In the genomic region with DNA sequence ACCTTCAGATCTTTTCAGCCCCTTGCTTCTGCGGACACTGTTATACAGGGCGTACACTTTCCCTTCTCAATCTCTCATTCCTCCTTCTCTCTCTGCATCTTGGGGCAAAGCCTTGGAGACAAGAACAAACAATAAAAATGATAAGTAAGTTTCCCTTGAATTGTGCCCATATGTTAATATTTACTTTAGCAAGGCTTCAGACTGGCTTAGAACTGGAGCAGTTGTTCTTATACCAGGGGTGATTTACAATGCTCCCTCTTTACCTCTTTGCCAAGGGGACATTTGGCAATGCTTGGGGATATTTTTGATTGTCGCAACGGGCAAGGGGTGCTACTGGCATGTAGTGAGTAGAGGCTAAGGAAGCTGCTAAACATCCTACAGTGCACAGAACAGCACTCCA, we compare ENCODE assay signal across 29 cellular contexts. TPM values are rescaled to one million over a fixed set of nuclear protein-coding genes. Genes with fewer than 3 reads are reported as not detected.
"Had no signal": no experiment of that assay in that cellular context is flagged by ENCODE, and none has a peak within 500 bp of the region (broad histone marks: within the 10 kb centered on the region; RNA-seq: fewer than 3 reads in every experiment).

No MANE protein-coding gene starts in this region.

- H3K27ac Mint-ChIP-seq: stimulated activated effector memory CD8-positive, alpha-beta T cell treated with anti-CD3 and anti-CD28 coated beads, Interleukin-12 subunit alpha, Interleukin-12 subunit beta, amount 100 ng/mL, for 72 hours; stimulated activated memory B cell treated with anti-CD40 and anti-IgM and Interleukin-4, amounts not matched to agents 10 μg/mL and 1 μg/mL and 100 μg/mL, for 72 hours; stimulated activated naive B cell treated with anti-CD40 and anti-IgM and Interleukin-4, amounts not matched to agents 10 μg/mL and 1 μg/mL and 100 μg/mL, for 72 hours; stimulated activated naive CD8-positive, alpha-beta T cell treated with anti-CD3 and anti-CD28 coated beads, Interleukin-15, Interleukin-2, amounts not matched to agents 100 ng/mL and 50 ng/mL, for 24 hours; type B pancreatic cell had no signal

- DNase-seq: stimulated activated CD4-positive, alpha-beta T cell treated with anti-CD3 and anti-CD28 coated beads, Interleukin-2, amount 100 ng/mL, for 48 hours; stimulated activated CD4-positive, alpha-beta T cell treated with anti-CD3 and anti-CD28 coated beads, Interleukin-4, amount 100 ng/mL, for 1 hour; stimulated activated CD4-positive, alpha-beta T cell treated with anti-CD3 and anti-CD28 coated beads, Interleukin-4, amount 100 ng/mL, for 24 hours; stimulated activated CD4-positive, alpha-beta T cell treated with anti-CD3 and anti-CD28 coated beads, Interleukin-4, amount 100 ng/mL, for 4 hours; stimulated activated CD8-positive, alpha-beta memory T cell treated with anti-CD3 and anti-CD28 coated beads, Interleukin-4, amount 100 ng/mL, for 48 hours; stimulated activated naive B cell treated with anti-CD40 and anti-IgM and Interleukin-4, amounts not matched to agents 10 μg/mL and 1 μg/mL and 100 μg/mL, for 72 hours; stimulated activated naive CD4-positive, alpha-beta T cell; stimulated activated naive CD4-positive, alpha-beta T cell treated with Interleukin-2 at 50 U/mL for 16 hours; stimulated activated naive CD8-positive, alpha-beta T cell treated with anti-CD3 and anti-CD28 coated beads, Interleukin-15, amount 100 ng/mL, for 72 hours; stimulated activated naive CD8-positive, alpha-beta T cell treated with anti-CD3 and anti-CD28 coated beads, Interleukin-15, Interleukin-2, amounts not matched to agents 100 U/mL and 50 U/mL, for 24 hours; stomach; substantia nigra; testis; thyroid gland; tibial artery; transverse colon; trophoblast cell; upper lobe of left lung; upper lobe of right lung; uterus had no signal

- H3K27ac ChIP-seq: stomach, suprapubic skin, testis, thoracic aorta, thyroid gland, tibial artery, tibial nerve, transverse colon, upper lobe of left lung, upper lobe of right lung, uterus, vagina had no signal

- H3K27me3 Mint-ChIP-seq: stimulated activated memory B cell treated with anti-CD40 and anti-IgM and Interleukin-4, amounts not matched to agents 10 μg/mL and 1 μg/mL and 100 μg/mL, for 72 hours; stimulated activated naive B cell treated with anti-CD40 and anti-IgM and Interleukin-4, amounts not matched to agents 10 μg/mL and 1 μg/mL and 100 μg/mL, for 72 hours; stimulated activated naive CD8-positive, alpha-beta T cell treated with anti-CD3 and anti-CD28 coated beads, Interleukin-15, amount 100 ng/mL, for 72 hours; stimulated activated naive CD8-positive, alpha-beta T cell treated with anti-CD3 and anti-CD28 coated beads, Interleukin-15, Interleukin-2, amounts not matched to agents 100 ng/mL and 50 ng/mL, for 24 hours; type B pancreatic cell had no signal

- H3K27me3 ChIP-seq: stomach, suprapubic skin, testis, thyroid gland, tibial artery, tibial nerve, transverse colon, upper lobe of left lung, upper lobe of right lung, uterus, vagina had no signal

- H3K4me1 ChIP-seq: suprapubic skin, testis, thyroid gland, tibial artery, tibial nerve, transverse colon, upper lobe of left lung, upper lobe of right lung, uterus, vagina had no signal

- ATAC-seq: stimulated activated effector memory CD8-positive, alpha-beta T cell treated with anti-CD3 and anti-CD28 coated beads, Interleukin-12 subunit alpha, Interleukin-12 subunit beta, amount 100 ng/mL, for 72 hours; stimulated activated memory B cell treated with anti-CD40 and anti-IgM and Interleukin-4, amounts not matched to agents 10 μg/mL and 1 μg/mL and 100 μg/mL, for 72 hours; stimulated activated naive B cell treated with anti-CD40 and anti-IgM and Interleukin-4, amounts not matched to agents 10 μg/mL and 1 μg/mL and 100 μg/mL, for 72 hours; stimulated activated naive CD8-positive, alpha-beta T cell treated with anti-CD3 and anti-CD28 coated beads, Interleukin-15, amount 100 ng/mL, for 72 hours; stimulated activated naive CD8-positive, alpha-beta T cell treated with anti-CD3 and anti-CD28 coated beads, Interleukin-15, Interleukin-2, amounts not matched to agents 100 U/mL and 50 U/mL, for 24 hours; upper lobe of right lung had no signal

- H3K9me3 Mint-ChIP-seq: stimulated activated memory B cell treated with anti-CD40 and anti-IgM and Interleukin-4, amounts not matched to agents 10 μg/mL and 1 μg/mL and 100 μg/mL, for 72 hours; stimulated activated naive B cell treated with anti-CD40 and anti-IgM and Interleukin-4, amounts not matched to agents 10 μg/mL and 1 μg/mL and 100 μg/mL, for 72 hours; stimulated activated naive CD8-positive, alpha-beta T cell treated with anti-CD3 and anti-CD28 coated beads, Interleukin-15, amount 100 ng/mL, for 72 hours; stimulated activated naive CD8-positive, alpha-beta T cell treated with anti-CD3 and anti-CD28 coated beads, Interleukin-15, Interleukin-2, amounts not matched to agents 100 ng/mL and 50 ng/mL, for 24 hours; type B pancreatic cell had no signal

- H3K4me3 ChIP-seq: stomach, suprapubic skin, testis, thoracic aorta, thyroid gland, tibial artery, tibial nerve, transverse colon, upper lobe of left lung, upper lobe of right lung, uterus, vagina had no signal

- H3K9me3 ChIP-seq: stomach, suprapubic skin, testis, thoracic aorta, thyroid gland, tibial artery, tibial nerve, transverse colon, upper lobe of left lung, upper lobe of right lung, uterus, vagina had no signal

- H3K4me3 Mint-ChIP-seq: stimulated activated effector memory CD8-positive, alpha-beta T cell treated with anti-CD3 and anti-CD28 coated beads, Interleukin-12 subunit alpha, Interleukin-12 subunit beta, amount 100 ng/mL, for 72 hours; stimulated activated memory B cell treated with anti-CD40 and anti-IgM and Interleukin-4, amounts not matched to agents 10 μg/mL and 1 μg/mL and 100 μg/mL, for 72 hours; stimulated activated naive B cell treated with anti-CD40 and anti-IgM and Interleukin-4, amounts not matched to agents 10 μg/mL and 1 μg/mL and 100 μg/mL, for 72 hours; stimulated activated naive CD8-positive, alpha-beta T cell treated with anti-CD3 and anti-CD28 coated beads, Interleukin-15, amount 100 ng/mL, for 72 hours; stimulated activated naive CD8-positive, alpha-beta T cell treated with anti-CD3 and anti-CD28 coated beads, Interleukin-15, Interleukin-2, amounts not matched to agents 100 ng/mL and 50 ng/mL, for 24 hours; type B pancreatic cell had no signal

- FAIRE-seq: urothelium cell line had no signal

- H3K4me1 Mint-ChIP-seq: stimulated activated effector memory CD8-positive, alpha-beta T cell treated with anti-CD3 and anti-CD28 coated beads, Interleukin-12 subunit alpha, Interleukin-12 subunit beta, amount 100 ng/mL, for 72 hours had no signal

- H3K36me3 ChIP-seq: thoracic aorta, uterus had no signal

RNA-seq across cellular contexts. Expression of a gene that starts 31.7 kb away (rescaled TPM):
- total RNA-seq: suprapubic skin, tibial nerve, vagina had no signal
